Comparison of ENCODE assay signal across 17 cellular contexts in genomic region chrX:133983974-133984578, GRCh38. TPM values are rescaled to one million over a fixed set of nuclear protein-coding genes. Genes with fewer than 3 reads are reported as not detected.
DNase-seq lines count a peak whose midpoint lies in the region; ATAC-seq and TF ChIP-seq lines count a peak whose summit lies in the region.
"Had no signal": no experiment of that assay in that cellular context is flagged by ENCODE, and none has a peak within 500 bp of the region (broad histone marks: within the 10 kb centered on the region; RNA-seq: fewer than 3 reads in every experiment).

No MANE protein-coding gene starts in this region.

- no peak overlapping the region for H2AK5ac ChIP-seq in mesenchymal stem cell (ENCODE audit: low read length, severe bottlenecking)

- H3K4me3 Mint-ChIP-seq in brain (peak overlapping the region; percentile 74 to 95 (median 88)), type B pancreatic cell (peak overlapping the region; percentile 96)
- H3K4me3 Mint-ChIP-seq: stimulated activated memory B cell treated with anti-CD40 and anti-IgM and Interleukin-4, amounts not matched to agents 10 μg/mL and 1 μg/mL and 100 μg/mL, for 72 hours; T-helper 1 cell treated with Interleukin-12 subunit alpha and Interleukin-12 subunit beta and Interleukin-4 antibody, amounts not matched to agents 30 μg/mL and 1 μg/mL, for 36 hours had no signal

- H3K27me3 ChIP-seq in right cardiac atrium (ENCODE audit: control insufficient read depth, insufficient read depth) (no peaks in the 10 kb centered on the region), mesenchymal stem cell (ENCODE audit: control insufficient read depth in 1 of 2, insufficient read depth in 1 of 2, low read length in 2 of 2) (peaks cover 25 to 31% of the 10 kb centered on the region in 2 experiments)

- no peak overlapping the region for H2BK120ac ChIP-seq in mesenchymal stem cell (ENCODE audit: low read depth, low read length)

- TF ChIP-seq CTCF in brain (conservative IDR thresholded peaks at IDR 0.05) (no peak), type B pancreatic cell (conservative IDR thresholded peaks at IDR 0.05) (no peak)

- peak overlapping the region; percentile 27 for H2AFZ ChIP-seq in mesenchymal stem cell (ENCODE audit: low read depth, low read length)

- H3K9ac ChIP-seq in mesenchymal stem cell (ENCODE audit: low read length), result no peak overlapping the region

- peaks cover 45% of the 10 kb centered on the region for H3K27me3 Mint-ChIP-seq in brain
- peaks cover 33% of the 10 kb centered on the region for H3K27me3 Mint-ChIP-seq in type B pancreatic cell

- DNase-seq in right cardiac atrium, result peak in 2 of 3 donors; percentile 54 to 59
- DNase-seq in cardiac septum (ENCODE audit: low spot score), result no peak
- DNase-seq in mesenchymal stem cell, result no peak
- DNase-seq in type B pancreatic cell (ENCODE audit: extremely low spot score, unreplicated experiment), result no peak
- no peak for DNase-seq in effector CD8-positive, alpha-beta T cell (lab: John Stamatoyannopoulos, UW)
- no peak for DNase-seq in Kasumi-1 (lab: John Stamatoyannopoulos, UW)
- DNase-seq in NCI-H2081 treated with DMSO at 0.1 percent for 48 hours (lab: John Stamatoyannopoulos, UW), result no peak
- DNase-seq: AML-193; cerebellar nuclear complex; DMS79 treated with DMSO at 0.1 percent for 48 hours; erythroblast; NCI-H1092 treated with DMSO at 0.1 percent for 48 hours; stimulated activated CD4-positive, alpha-beta T cell treated with anti-CD3 and anti-CD28 coated beads, Interleukin-2, amount 100 ng/mL, for 48 hours had no signal

- no peak overlapping the region for H3K18ac ChIP-seq in mesenchymal stem cell (ENCODE audit: low read depth in 1 of 2, low read length in 2 of 2)

- H3K79me1 ChIP-seq in mesenchymal stem cell (replicated peaks; ENCODE audit: low read length, poor library complexity, severe bottlenecking), result no peaks in the 10 kb centered on the region

- intact Hi-C loops in right cardiac atrium (cut with DNase I) (no loop called here), cardiac septum (cut with DNase I) (no loop called here)

- H2BK15ac ChIP-seq in mesenchymal stem cell (ENCODE audit: low read depth, poor library complexity, severe bottlenecking), result no peak overlapping the region

- H4K91ac ChIP-seq in mesenchymal stem cell (ENCODE audit: low read length), result no peak overlapping the region

- ATAC-seq in right cardiac atrium, result no peak
- ATAC-seq: stimulated activated memory B cell treated with anti-CD40 and anti-IgM and Interleukin-4, amounts not matched to agents 10 μg/mL and 1 μg/mL and 100 μg/mL, for 72 hours had no signal

- no peak overlapping the region for H3K27ac ChIP-seq in right cardiac atrium (ENCODE audit: low read length)
- H3K27ac ChIP-seq in mesenchymal stem cell (ENCODE audit: low read length, poor library complexity, severe bottlenecking), result no peak overlapping the region

- H3K9me3 ChIP-seq in right cardiac atrium (ENCODE audit: control insufficient read depth, low read length) (no peaks in the 10 kb centered on the region), mesenchymal stem cell (ENCODE audit: control insufficient read depth, low read length) (no peaks in the 10 kb centered on the region)

- no peak overlapping the region for H3K14ac ChIP-seq in mesenchymal stem cell (ENCODE audit: low read length in 2 of 2)

- no peak overlapping the region for H3K4me2 ChIP-seq in mesenchymal stem cell (ENCODE audit: low read length, poor library complexity, severe bottlenecking)

- H3K36me3 Mint-ChIP-seq in brain (no peaks in the 10 kb centered on the region), type B pancreatic cell (peaks cover 7% of the 10 kb centered on the region)
- H3K36me3 Mint-ChIP-seq: stimulated activated memory B cell treated with anti-CD40 and anti-IgM and Interleukin-4, amounts not matched to agents 10 μg/mL and 1 μg/mL and 100 μg/mL, for 72 hours had no signal

- H4K8ac ChIP-seq in mesenchymal stem cell (ENCODE audit: low read length), result no peak overlapping the region

- H3K4ac ChIP-seq in mesenchymal stem cell (ENCODE audit: low read depth in 1 of 2, low read length in 2 of 2), result no peak overlapping the region

- H3K9me3 Mint-ChIP-seq in brain (peaks cover 0 to 7% (median 0%) of the 10 kb centered on the region in 5 experiments), type B pancreatic cell (no peaks in the 10 kb centered on the region)
- H3K9me3 Mint-ChIP-seq: stimulated activated memory B cell treated with anti-CD40 and anti-IgM and Interleukin-4, amounts not matched to agents 10 μg/mL and 1 μg/mL and 100 μg/mL, for 72 hours; T-helper 1 cell treated with Interleukin-12 subunit alpha and Interleukin-12 subunit beta and Interleukin-4 antibody, amounts not matched to agents 30 μg/mL and 1 μg/mL, for 36 hours had no signal

- no peak overlapping the region for H2BK5ac ChIP-seq in mesenchymal stem cell (ENCODE audit: low read depth, low read length, poor library complexity, severe bottlenecking)

- H3K4me1 ChIP-seq in right cardiac atrium (ENCODE audit: control insufficient read depth, insufficient read depth, low read length), result no peaks in the 10 kb centered on the region
- peaks cover 12% of the 10 kb centered on the region for H3K4me1 ChIP-seq in mesenchymal stem cell (ENCODE audit: control insufficient read depth, insufficient read depth, low read depth, low read length)

- 20% methylated on average over 32 of the region's 32 CpGs for WGBS in right cardiac atrium
- WGBS in mesenchymal stem cell, result 15% methylated on average over 24 of the region's 32 CpGs

- H3K23ac ChIP-seq in mesenchymal stem cell (ENCODE audit: low read length in 2 of 2), result no peak overlapping the region

- H3K4me3 ChIP-seq in right cardiac atrium (ENCODE audit: low read length) (no peak overlapping the region), mesenchymal stem cell (ENCODE audit: insufficient read depth in 1 of 2, low read depth in 1 of 2, low read length in 2 of 2) (peak overlapping the region in 1 of 2 experiments; percentile 31)

- H3K27ac Mint-ChIP-seq in brain, result peak overlapping the region in 4 of 5 experiments; percentile 13 to 83 (median 60)
- peak overlapping the region; percentile 79 for H3K27ac Mint-ChIP-seq in type B pancreatic cell
- H3K27ac Mint-ChIP-seq: stimulated activated memory B cell treated with anti-CD40 and anti-IgM and Interleukin-4, amounts not matched to agents 10 μg/mL and 1 μg/mL and 100 μg/mL, for 72 hours; T-helper 1 cell treated with Interleukin-12 subunit alpha and Interleukin-12 subunit beta and Interleukin-4 antibody, amounts not matched to agents 30 μg/mL and 1 μg/mL, for 36 hours had no signal

- no peaks in the 10 kb centered on the region for H3K36me3 ChIP-seq in mesenchymal stem cell (ENCODE audit: control insufficient read depth in 1 of 2, insufficient read depth in 2 of 2, low read depth in 1 of 2, low read length in 2 of 2)

- H2BK12ac ChIP-seq in mesenchymal stem cell (ENCODE audit: low read length in 2 of 2), result no peak overlapping the region

- H3K4me1 Mint-ChIP-seq in brain (peaks cover 51% of the 10 kb centered on the region), type B pancreatic cell (ENCODE audit: unreplicated experiment) (peaks cover 57% of the 10 kb centered on the region)
- H3K4me1 Mint-ChIP-seq: stimulated activated memory B cell treated with anti-CD40 and anti-IgM and Interleukin-4, amounts not matched to agents 10 μg/mL and 1 μg/mL and 100 μg/mL, for 72 hours had no signal

RNA-seq across cellular contexts. Expression of gene GPC3, which starts 1.3 kb away (rescaled TPM):
- total RNA-seq in right cardiac atrium (10 to 100 TPM in 1 of 4 donors, 1 to 10 TPM in 3; 6.7 to 15.5 (median 8.7) TPM), cardiac septum (1.6 TPM), type B pancreatic cell (ENCODE audit: low replicate concordance) (192 and 628 TPM in 2 replicates)
- polyA plus RNA-seq in right cardiac atrium (7.0 TPM), brain (ENCODE audit: insufficient read depth, low read depth, low replicate concordance) (19.7 TPM)
- 7.5 TPM for polyA plus RNA-seq in mesenchymal stem cell (2013, experiment 1 of 2)
- polyA plus RNA-seq in mesenchymal stem cell (2013, experiment 2 of 2), result 7.3 TPM
- total RNA-seq: pulmonary artery endothelial cell had no signal

Comparison
In these comparisons a context has a peak if more than half of its experiments do, and no peak if none do; other contexts are left out.
1. DNase-seq: peak in right cardiac atrium (2 of 3); none in cardiac septum (single experiment), mesenchymal stem cell (single experiment), type B pancreatic cell (single experiment), effector CD8-positive, alpha-beta T cell (single experiment), Kasumi-1 (0 of 2) and NCI-H2081 treated with DMSO at 0.1 percent for 48 hours (single experiment).
2. RNA of gene GPC3, which starts 1.3 kb away (total RNA-seq): 192 to 628 TPM in type B pancreatic cell; 6.7 to 15.5 TPM in right cardiac atrium and 1.6 TPM in cardiac septum (single experiment); every median in the first group is over 10 times any median in the second.